In the genomic region with DNA sequence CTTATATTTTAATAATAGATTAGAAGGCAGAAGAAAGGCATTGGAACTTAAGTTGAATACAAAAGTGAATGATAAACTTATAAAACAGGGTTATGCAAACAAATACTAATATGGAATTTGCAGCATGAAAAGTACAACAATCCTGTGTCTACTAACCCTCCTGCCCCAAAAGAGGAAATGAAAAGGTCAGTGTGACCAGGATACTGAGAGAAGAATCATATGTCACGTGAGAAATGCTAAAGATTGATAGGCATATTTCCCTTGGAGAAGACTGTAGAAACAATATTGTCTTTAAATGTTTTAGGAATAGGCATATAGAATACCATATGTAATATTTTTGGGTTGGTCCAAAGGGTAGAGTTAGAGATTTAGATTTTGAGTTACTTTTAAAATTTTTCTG, we compare ENCODE assay signal across 36 cellular contexts. TPM values are rescaled to one million over a fixed set of nuclear protein-coding genes. Genes with fewer than 3 reads are reported as not detected.
"Had no signal": no experiment of that assay in that cellular context is flagged by ENCODE, and none has a peak within 500 bp of the region (broad histone marks: within the 10 kb centered on the region; RNA-seq: fewer than 3 reads in every experiment).

No MANE protein-coding gene starts in this region.

- H3K27me3 ChIP-seq: brain microvascular endothelial cell, MG63 had no signal

- H3K4me3 ChIP-seq: MG63, PC-9, SK-N-MC had no signal

- H3K27me3 Mint-ChIP-seq: activated CD4-positive, alpha-beta memory T cell treated with anti-CD3 and anti-CD28 coated beads, Interleukin-2, amount 10 ng/mL, durations not matched to agents 7 days and 5 days; activated CD8-positive, alpha-beta memory T cell treated with anti-CD3 and anti-CD28 coated beads, Interleukin-2, amount 10 ng/mL, durations not matched to agents 7 days and 5 days; central memory CD8-positive, alpha-beta T cell had no signal

- H3K27ac Mint-ChIP-seq: activated CD4-positive, alpha-beta memory T cell treated with anti-CD3 and anti-CD28 coated beads, Interleukin-2, amount 10 ng/mL, durations not matched to agents 7 days and 5 days; activated CD8-positive, alpha-beta memory T cell treated with anti-CD3 and anti-CD28 coated beads, Interleukin-2, amount 10 ng/mL, durations not matched to agents 7 days and 5 days; activated naive CD4-positive, alpha-beta T cell treated with anti-CD3 and anti-CD28 coated beads, Interleukin-2, amount 10 ng/mL, durations not matched to agents 7 days and 5 days; activated naive CD8-positive, alpha-beta T cell; activated naive CD8-positive, alpha-beta T cell treated with anti-CD3 and anti-CD28 coated beads, Interleukin-2, amount 50 U/mL, for 24 hours had no signal

- FAIRE-seq: RCC 7860 had no signal

- H3K27ac ChIP-seq: brain microvascular endothelial cell, PC-9, SK-N-MC, WERI-Rb-1 had no signal

- H2AFZ ChIP-seq: PC-9 had no signal

- H3K9me3 Mint-ChIP-seq: central memory CD8-positive, alpha-beta T cell had no signal

- H3K4me2 ChIP-seq: PC-9 had no signal

- ATAC-seq: activated CD8-positive, alpha-beta memory T cell treated with anti-CD3 and anti-CD28 coated beads, Interleukin-2, amount 10 ng/mL, durations not matched to agents 7 days and 5 days; activated naive CD8-positive, alpha-beta T cell treated with anti-CD3 and anti-CD28 coated beads, Interleukin-2, amount 50 U/mL, for 24 hours had no signal

- DNase-seq: activated CD4-positive, alpha-beta memory T cell treated with anti-CD3 and anti-CD28 coated beads, Interleukin-2, amount 10 ng/mL, durations not matched to agents 7 days and 5 days; activated CD4-positive, alpha-beta T cell treated with anti-CD3 and anti-CD28 coated beads for 1 hour; activated CD4-positive, alpha-beta T cell treated with anti-CD3 and anti-CD28 coated beads for 48 hours; activated CD4-positive, CD25-positive, alpha-beta regulatory T cell; activated CD8-positive, alpha-beta memory T cell treated with anti-CD3 and anti-CD28 coated beads for 24 hours; activated CD8-positive, alpha-beta memory T cell treated with anti-CD3 and anti-CD28 coated beads, Interleukin-2, amount 10 ng/mL, durations not matched to agents 7 days and 5 days; activated CD8-positive, alpha-beta memory T cell treated with anti-CD3 and anti-CD28 coated beads, Interleukin-2, amount 50 U/mL, for 48 hours; activated effector memory CD4-positive, alpha-beta T cell treated with Interleukin-2 at 50 U/mL for 16 hours; activated naive CD4-positive, alpha-beta T cell treated with anti-CD3 and anti-CD28 coated beads, Interleukin-2, amount 10 ng/mL, durations not matched to agents 7 days and 5 days; activated naive CD8-positive, alpha-beta T cell treated with anti-CD3 and anti-CD28 coated beads, Interleukin-2, amount 50 U/mL, for 24 hours; activated T-cell treated with anti-CD3 and anti-CD28 coated beads, Interleukin-2, amount 50 U/mL, for 48 hours; anterior cingulate cortex; brain microvascular endothelial cell; Karpas-422; KBM-7; MG63; NCI-H1048; NCI-H1105 treated with DMSO at 0.1 percent for 48 hours; NCI-H146; NCI-H187; NCI-H2029 treated with DMSO at 0.1 percent for 48 hours; NCI-H2107; NCI-H2171; NCI-H510A; NCI-H526; NCI-H748 treated with DMSO at 0.1 percent for 48 hours; NK-92 treated with Interleukin-12 subunit alpha and Interleukin-12 subunit beta, amount 100 ng/mL, for 24 hours; PC-9; Right ventricle myocardium superior; WERI-Rb-1 had no signal

- H3K4me3 Mint-ChIP-seq: activated CD4-positive, alpha-beta memory T cell treated with anti-CD3 and anti-CD28 coated beads, Interleukin-2, amount 10 ng/mL, durations not matched to agents 7 days and 5 days; activated CD8-positive, alpha-beta memory T cell treated with anti-CD3 and anti-CD28 coated beads, Interleukin-2, amount 10 ng/mL, durations not matched to agents 7 days and 5 days; activated naive CD4-positive, alpha-beta T cell treated with anti-CD3 and anti-CD28 coated beads, Interleukin-2, amount 10 ng/mL, durations not matched to agents 7 days and 5 days; central memory CD8-positive, alpha-beta T cell had no signal

RNA-seq across cellular contexts. Expression of a gene that starts 24.5 kb away (rescaled TPM):
- total RNA-seq: OCI-LY7; PC-9; T-helper 2 cell treated with Interferon-gamma antibody and Interleukin-4, amounts not matched to agents 100 ng/mL and 5 ng/mL, for 36 hours had no signal
